ENCODE assay signal across 18 cellular contexts in the genomic region with DNA sequence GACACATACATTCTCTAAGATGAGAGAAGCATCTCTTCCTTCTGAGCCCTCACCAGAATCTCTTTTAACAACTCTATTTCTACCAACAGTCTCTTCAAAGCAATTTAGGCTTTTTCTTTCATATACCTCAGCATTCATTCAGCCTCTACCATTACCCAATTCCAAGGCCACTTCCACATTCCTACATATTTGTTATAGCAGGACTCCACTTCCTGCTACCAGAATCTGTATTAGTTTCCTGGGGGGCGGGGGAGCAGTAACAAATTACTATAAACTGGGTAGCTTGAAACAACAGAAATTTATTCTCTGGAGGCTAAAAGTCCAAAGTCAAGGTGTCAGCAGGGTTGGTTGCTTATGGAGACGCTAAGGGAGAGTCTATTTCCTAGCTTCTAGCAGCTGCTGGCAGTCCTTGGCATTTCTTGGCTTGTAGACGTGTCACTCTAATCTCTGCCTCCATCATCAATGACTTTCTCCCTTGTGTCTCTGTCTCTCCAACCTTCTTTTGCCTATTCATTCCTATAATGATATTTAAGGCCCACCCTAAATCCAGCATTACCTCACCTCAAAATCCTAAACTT. TPM values are rescaled to one million over a fixed set of nuclear protein-coding genes. Genes with fewer than 3 reads are reported as not detected.
DNase-seq lines count a peak whose midpoint lies in the region; ATAC-seq and TF ChIP-seq lines count a peak whose summit lies in the region.
"Had no signal": no experiment of that assay in that cellular context is flagged by ENCODE, and none has a peak within 500 bp of the region (broad histone marks: within the 10 kb centered on the region; RNA-seq: fewer than 3 reads in every experiment).

No MANE protein-coding gene starts in this region.

- H3K4me3 ChIP-seq in SK-N-MC = no peak overlapping the region
- H3K4me3 ChIP-seq in gastroesophageal sphincter = no peak overlapping the region

- TF ChIP-seq EP300 in gastroesophageal sphincter (IDR thresholded peaks at IDR 0.05) = no peak

- no peak overlapping the region for H3K9ac ChIP-seq in SK-N-MC (ENCODE audit: insufficient read length)

- TF ChIP-seq POLR2A in gastroesophageal sphincter (IDR thresholded peaks at IDR 0.05) = no peak

- 69 to 77% methylated on average over 3 of the region's 3 CpGs for WGBS in gastroesophageal sphincter (ENCODE audit: low coverage in 1 of 2), 2 donors

- H3K27ac ChIP-seq in SK-N-MC (peak overlapping the region; percentile 72), gastroesophageal sphincter (peak overlapping the region in 3 of 4 donors; percentile 40 to 68 (median 52))

- H3K9me3 ChIP-seq in SK-N-MC (ENCODE audit: low read depth, low read length) (no peaks in the 10 kb centered on the region), gastroesophageal sphincter (no peaks in the 10 kb centered on the region)

- no peaks in the 10 kb centered on the region for H3K36me3 ChIP-seq in SK-N-MC (ENCODE audit: insufficient read depth, low read length)
- no peaks in the 10 kb centered on the region for H3K36me3 ChIP-seq in gastroesophageal sphincter

- DNase-seq in GM03348 (ENCODE audit: low spot score) (peak; percentile 36), SK-N-MC (ENCODE audit: low read depth, low spot score) (no peak), pulmonary artery endothelial cell (ENCODE audit: low read depth, low spot score) (peak; percentile 11), NCI-H2029 treated with DMSO at 0.1 percent for 48 hours (lab: John Stamatoyannopoulos, UW) (no peak), NCI-H345 (lab: John Stamatoyannopoulos, UW) (no peak), GM13977 (ENCODE audit: low spot score) (no peak)
- DNase-seq: activated naive CD8-positive, alpha-beta T cell treated with anti-CD3 and anti-CD28 coated beads for 36 hours; CD4-positive, CD25-positive, alpha-beta regulatory T cell; immature natural killer cell; naive B cell; NCI-H1436 treated with DMSO at 0.1 percent for 48 hours; NCI-H774; SHP77 treated with DMSO at 0.1 percent for 48 hours; stimulated activated naive CD8-positive, alpha-beta T cell treated with anti-CD3 and anti-CD28 coated beads, Interleukin-15, amount 100 ng/mL, for 72 hours had no signal

- in situ Hi-C loops in GM13977 (cut with MboI; ENCODE audit: low pct_unique_long_range_greater_than_20kb, low sequenced_read_pairs, unreplicated experiment) = no loop called here

- ATAC-seq in gastroesophageal sphincter = peak; percentile 32
- no peak for ATAC-seq in HG03565 (IDR thresholded peaks at IDR 0.05; ENCODE audit: unreplicated experiment)
- ATAC-seq: stimulated activated naive CD8-positive, alpha-beta T cell treated with anti-CD3 and anti-CD28 coated beads, Interleukin-15, amount 100 ng/mL, for 72 hours had no signal

- no peaks in the 10 kb centered on the region for H3K27me3 ChIP-seq in gastroesophageal sphincter

- no peaks in the 10 kb centered on the region for H3K4me1 ChIP-seq in gastroesophageal sphincter

- no peak for TF ChIP-seq CTCF in gastroesophageal sphincter (IDR thresholded peaks at IDR 0.05)
- no peak for TF ChIP-seq CTCF in GM13977 (IDR thresholded peaks at IDR 0.05; ENCODE audit: extremely low read depth, insufficient read depth, missing control alignments)

RNA-seq across cellular contexts. Expression of a gene that starts 7.4 kb away (rescaled TPM):
- not detected for total RNA-seq in gastroesophageal sphincter
- not detected in 2 replicates for total RNA-seq in pulmonary artery endothelial cell
- total RNA-seq: activated naive CD8-positive, alpha-beta T cell treated with anti-CD3 and anti-CD28 coated beads for 36 hours; CD4-positive, CD25-positive, alpha-beta regulatory T cell; dermis microvascular lymphatic vessel endothelial cell; fibroblast of villous mesenchyme had no signal

Comparison
In these comparisons a context has a peak if more than half of its experiments do, and no peak if none do; other contexts are left out.
1. DNase-seq: peak in GM03348 (single experiment) and pulmonary artery endothelial cell (single experiment); none in SK-N-MC (single experiment), NCI-H2029 treated with DMSO at 0.1 percent for 48 hours (single experiment), NCI-H345 (single experiment) and GM13977 (single experiment).